In the genomic region with DNA sequence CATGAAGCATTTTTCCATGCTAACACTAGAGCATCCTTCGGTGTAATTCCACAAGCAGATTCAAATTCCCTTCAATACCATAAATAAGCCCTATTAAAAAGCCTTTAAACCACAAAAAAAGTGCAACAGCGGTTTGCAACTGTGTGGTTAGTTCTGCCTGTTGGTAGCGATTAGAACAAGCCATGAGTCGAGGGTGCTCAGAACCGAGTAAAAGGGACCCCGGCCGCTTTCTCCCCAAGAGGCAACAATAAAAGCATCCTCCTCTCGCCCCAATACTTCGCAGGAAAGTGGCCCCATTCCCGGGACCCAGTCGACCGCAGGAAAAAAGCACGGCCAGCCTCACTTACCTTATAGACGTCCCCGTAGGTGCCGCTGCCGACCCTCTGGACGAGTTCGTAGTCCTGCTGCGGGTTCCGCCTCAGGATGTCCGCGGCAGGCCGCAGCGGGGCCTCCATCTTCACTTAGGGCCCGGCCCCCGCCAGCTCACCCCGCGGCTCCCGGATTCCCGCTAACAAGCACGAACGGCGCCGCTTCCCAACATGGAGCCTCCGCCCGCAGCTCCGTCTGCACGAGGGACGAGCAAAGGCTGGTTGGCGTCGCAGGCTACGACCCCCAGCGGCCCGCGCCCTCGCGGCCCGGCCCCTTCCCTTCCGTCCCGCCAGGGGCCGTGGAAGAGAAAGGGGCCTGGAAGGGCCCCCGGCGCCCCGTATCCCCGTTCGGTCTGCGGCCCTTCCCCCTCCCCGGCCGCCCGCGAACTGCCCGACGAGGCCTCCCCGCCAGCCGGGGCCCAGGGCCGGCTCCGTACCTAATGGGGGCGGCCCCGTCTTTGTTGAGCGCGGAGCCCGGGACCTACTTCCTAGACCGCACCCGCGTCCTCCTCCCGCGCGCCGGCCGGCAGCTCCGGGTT, we compare ENCODE assay signal across 8 cellular contexts. TPM values are rescaled to one million over a fixed set of nuclear protein-coding genes. Genes with fewer than 3 reads are reported as not detected.
DNase-seq lines count a peak whose midpoint lies in the region; ATAC-seq and TF ChIP-seq lines count a peak whose summit lies in the region.

No MANE protein-coding gene starts in this region.

- CTCF ChIA-PET in CD4-positive, alpha-beta T cell (lab: Charles Lee), result interaction anchor here (0.8 to 1.4 kb wide), 6 partner anchors 10 to 908 kb away, joined by 3 to 9 read pairs (median 4); a partner anchor contains a TSS

- no peak for TF ChIP-seq CTCF in CD4-positive, alpha-beta T cell (IDR thresholded peaks at IDR 0.05)
- no peak for TF ChIP-seq CTCF in adrenal gland (IDR thresholded peaks at IDR 0.05)

- no peaks in the 10 kb centered on the region for H3K9me3 ChIP-seq in CD4-positive, alpha-beta T cell (ENCODE audit: control insufficient read depth, low read length)
- no peaks in the 10 kb centered on the region for H3K9me3 ChIP-seq in adrenal gland (replicated peaks in 1 of 3)

- ATAC-seq in CD4-positive, alpha-beta T cell (ENCODE audit: poor library complexity), result no peak
- ATAC-seq in GM19025 (IDR thresholded peaks at IDR 0.05; ENCODE audit: low read depth, unreplicated experiment), result peak; percentile 40
- peak; percentile 26 for ATAC-seq in HG03159 (IDR thresholded peaks at IDR 0.05; ENCODE audit: unreplicated experiment)
- ATAC-seq in left ventricle myocardium superior, result peak; percentile 69

- peaks cover 55% of the 10 kb centered on the region for H3K4me1 Mint-ChIP-seq in CD4-positive, alpha-beta T cell (ENCODE audit: low read depth)

- peak overlapping the region; percentile 59 to 94 (median 73) for H3K4me3 ChIP-seq in adrenal gland

- H3K4me1 ChIP-seq in adrenal gland (replicated peaks in 1 of 2), result peaks cover 13 to 33% of the 10 kb centered on the region in 2 donors

- TF ChIP-seq POLR2A in adrenal gland (IDR thresholded peaks at IDR 0.05), result peak in 1 of 2 donors; percentile 54

- peak overlapping the region; percentile 95 for H3K4me3 Mint-ChIP-seq in CD4-positive, alpha-beta T cell

- peak overlapping the region; percentile 86 for H3K27ac Mint-ChIP-seq in CD4-positive, alpha-beta T cell

- peaks cover 9% of the 10 kb centered on the region for H3K36me3 Mint-ChIP-seq in CD4-positive, alpha-beta T cell (ENCODE audit: low read depth)

- H3K27me3 ChIP-seq in CD4-positive, alpha-beta T cell (ENCODE audit: control insufficient read depth, insufficient read depth, low read length), result no peaks in the 10 kb centered on the region
- no peaks in the 10 kb centered on the region for H3K27me3 ChIP-seq in adrenal gland

- peak overlapping the region; percentile 57 for H3K27ac ChIP-seq in CD4-positive, alpha-beta T cell (ENCODE audit: low read depth, low read length)
- H3K27ac ChIP-seq in adrenal gland, result peak overlapping the region; percentile 58 to 98 (median 94)

- DNase-seq in CD4-positive, alpha-beta T cell, result peak in 9 of 10 experiments; percentile 3 to 38 (median 11)
- DNase-seq in OCI-M1 (lab: John Stamatoyannopoulos, UW) (peak; percentile 55), adrenal gland (peak; percentile 40 to 72 (median 58)), left ventricle myocardium superior (peak; percentile 71), posterior vena cava (ENCODE audit: low spot score) (peak; percentile 88), NCI-H446 treated with DMSO at 0.1 percent for 48 hours (lab: John Stamatoyannopoulos, UW) (no peak)

- H3K27me3 Mint-ChIP-seq in CD4-positive, alpha-beta T cell, result no peaks in the 10 kb centered on the region

- no peaks in the 10 kb centered on the region for H3K9me3 Mint-ChIP-seq in CD4-positive, alpha-beta T cell

- no peaks in the 10 kb centered on the region for H3K36me3 ChIP-seq in adrenal gland (replicated peaks in 1 of 2)

- 1 to 2% (median 1%) methylated on average over 21 to 81 of the region's 82 CpGs for WGBS in adrenal gland, 4 donors

- intact Hi-C loops in CD4-positive, alpha-beta T cell (cut with DNase I, micrococcal nuclease), result loop anchor here (1.0 to 5.0 kb wide), 7 partner anchors 10 to 900 kb away; a partner anchor contains a TSS
- intact Hi-C loops in adrenal gland (cut with DNase I) (loop anchor here (5.0 kb wide), 2 partner anchors 210 to 215 kb away; no protein-coding TSS in a partner anchor), left ventricle myocardium superior (cut with micrococcal nuclease) (loop anchor here (2.0 kb wide), 1 partner anchor 211 kb away; no protein-coding TSS in a partner anchor), posterior vena cava (cut with DNase I) (loop anchor here (5.0 kb wide), 2 partner anchors 210 to 215 kb away; no protein-coding TSS in a partner anchor)

- POLR2A ChIA-PET in CD4-positive, alpha-beta T cell (lab: Charles Lee), result interaction anchor here (0.6 to 2.3 kb wide), 6 partner anchors 9 to 912 kb away, joined by 3 to 14 read pairs (median 5); a partner anchor contains a TSS

RNA-seq across cellular contexts. Expression of a gene that starts 0.5 kb away (rescaled TPM):
- 10 to 100 TPM; 32.4 to 34.5 TPM for total RNA-seq in CD4-positive, alpha-beta T cell
- 100 to 1,000 TPM in 3 of 8 donors, 10 to 100 TPM in 5; 19.7 to 205 (median 39.7) TPM for total RNA-seq in adrenal gland
- polyA plus RNA-seq in adrenal gland, result 10 to 100 TPM in 2 of 3 donors, 1 to 10 TPM in 1; 9.2 to 17.5 (median 16.8) TPM
- total RNA-seq in left ventricle myocardium superior, result 16.3 TPM
- 10 to 100 TPM; 44.9 to 48.4 TPM for total RNA-seq in posterior vena cava

RNA-seq across cellular contexts. Expression of a gene that starts 28.1 kb away (rescaled TPM):
- total RNA-seq in CD4-positive, alpha-beta T cell, result 1 to 10 TPM; 1.2 TPM
- total RNA-seq in adrenal gland (1 to 10 TPM; 2.1 to 7.4 (median 6.0) TPM), left ventricle myocardium superior (1.0 TPM), posterior vena cava (10 to 100 TPM; 13.3 to 16.0 TPM)
- polyA plus RNA-seq in adrenal gland, result 10 to 100 TPM in 1 of 3 donors, 1 to 10 TPM in 2; 2.4 to 10.1 (median 2.7) TPM
